11 cellular contexts compared by ENCODE assay signal in genomic region chr11:30314625-30315024, GRCh38. TPM values are rescaled to one million over a fixed set of nuclear protein-coding genes. Genes with fewer than 3 reads are reported as not detected.
A peak's percentile ranks its signal among the peaks of the same experiment; 100 is the strongest.
DNase-seq lines count a peak whose midpoint lies in the region; ATAC-seq and TF ChIP-seq lines count a peak whose summit lies in the region.
"Had no signal": no experiment of that assay in that cellular context is flagged by ENCODE, and none has a peak within 500 bp of the region (broad histone marks: within the 10 kb centered on the region; RNA-seq: fewer than 3 reads in every experiment).

No MANE protein-coding gene starts in this region.

- no peaks in the 10 kb centered on the region for H3K27me3 ChIP-seq in left ventricle myocardium inferior (ENCODE audit: low read depth)
- no peaks in the 10 kb centered on the region for H3K27me3 ChIP-seq in upper lobe of right lung

- H3K4me3 ChIP-seq in left ventricle myocardium inferior: no peak overlapping the region
- H3K4me3 ChIP-seq in fibroblast of pulmonary artery (replicated peaks; ENCODE audit: low read depth, low read length): no peak overlapping the region
- no peak overlapping the region for H3K4me3 ChIP-seq in upper lobe of right lung

- peaks cover 10% of the 10 kb centered on the region for H3K9me3 ChIP-seq in left ventricle myocardium inferior (replicated peaks)
- H3K9me3 ChIP-seq in upper lobe of right lung: no peaks in the 10 kb centered on the region
- H3K9me3 ChIP-seq: neutrophil had no signal

- CTCF ChIA-PET in RWPE1 (lab: Yijun Ruan, JAX): interaction anchor here (0.6 to 1.2 kb wide), 6 partner anchors 33 to 1555 kb away, joined by 3 to 4 read pairs (median 3); no protein-coding TSS in a partner anchor

- no peak overlapping the region for H3K27ac ChIP-seq in left ventricle myocardium inferior (replicated peaks)
- H3K27ac ChIP-seq in RWPE1: no peak overlapping the region
- H3K27ac ChIP-seq in upper lobe of right lung: no peak overlapping the region
- H3K27ac ChIP-seq: neutrophil had no signal

- intact Hi-C loops in left ventricle myocardium inferior (cut with micrococcal nuclease) (no loop called here), Right ventricle myocardium inferior (cut with DNase I) (loop anchor here (10.0 kb wide), 1 partner anchor 180 kb away; no protein-coding TSS in a partner anchor), upper lobe of right lung (cut with DNase I) (no loop called here)

- no peak for DNase-seq in left ventricle myocardium inferior
- DNase-seq in Right ventricle myocardium inferior (ENCODE audit: missing footprints): no peak
- no peak for DNase-seq in RWPE1 (ENCODE audit: low spot score)
- peak; percentile 42 for DNase-seq in fibroblast of pulmonary artery (ENCODE audit: low read depth)
- no peak for DNase-seq in upper lobe of right lung
- no peak for DNase-seq in stimulated activated CD4-positive, alpha-beta T cell treated with anti-CD3 and anti-CD28 coated beads, Interleukin-4, amount 100 ng/mL, for 4 hours
- no peak for DNase-seq in NCI-H1092 treated with DMSO at 0.1 percent for 48 hours (lab: John Stamatoyannopoulos, UW)
- DNase-seq: NCI-H1694, T-cell had no signal

- H3K36me3 ChIP-seq in left ventricle myocardium inferior (no peaks in the 10 kb centered on the region), upper lobe of right lung (no peaks in the 10 kb centered on the region)
- H3K36me3 ChIP-seq: neutrophil had no signal

- H3K4me1 ChIP-seq in left ventricle myocardium inferior (no peaks in the 10 kb centered on the region), upper lobe of right lung (no peaks in the 10 kb centered on the region)

- POLR2A ChIA-PET in RWPE1 (lab: Yijun Ruan, JAX; ENCODE audit: low non-redundant PET): no interaction called here

- ATAC-seq in Right ventricle myocardium inferior: no peak
- no peak for ATAC-seq in upper lobe of right lung
- no peak for ATAC-seq in HG02852 (IDR thresholded peaks at IDR 0.05; ENCODE audit: unreplicated experiment)
- ATAC-seq: T-cell had no signal

- TF ChIP-seq CTCF in left ventricle myocardium inferior (IDR thresholded peaks at IDR 0.05; ENCODE audit: borderline replicate concordance) (peak; percentile 56), RWPE1 (conservative IDR thresholded peaks at IDR 0.05; ENCODE audit: low read depth) (peak; percentile 48), fibroblast of pulmonary artery (IDR thresholded peaks at IDR 0.05; ENCODE audit: low read length, missing control alignments) (peak; percentile 66), upper lobe of right lung (IDR thresholded peaks at IDR 0.05) (peak; percentile 37)

RNA-seq across cellular contexts. Expression of gene ARL14EP, which starts 8.3 kb away (rescaled TPM):
- 36.5 TPM for total RNA-seq in left ventricle myocardium inferior
- total RNA-seq in Right ventricle myocardium inferior: 38.9 TPM
- total RNA-seq in upper lobe of right lung: 21.6 TPM
